Comparison of ENCODE assay signal across 9 cellular contexts in the genomic region with DNA sequence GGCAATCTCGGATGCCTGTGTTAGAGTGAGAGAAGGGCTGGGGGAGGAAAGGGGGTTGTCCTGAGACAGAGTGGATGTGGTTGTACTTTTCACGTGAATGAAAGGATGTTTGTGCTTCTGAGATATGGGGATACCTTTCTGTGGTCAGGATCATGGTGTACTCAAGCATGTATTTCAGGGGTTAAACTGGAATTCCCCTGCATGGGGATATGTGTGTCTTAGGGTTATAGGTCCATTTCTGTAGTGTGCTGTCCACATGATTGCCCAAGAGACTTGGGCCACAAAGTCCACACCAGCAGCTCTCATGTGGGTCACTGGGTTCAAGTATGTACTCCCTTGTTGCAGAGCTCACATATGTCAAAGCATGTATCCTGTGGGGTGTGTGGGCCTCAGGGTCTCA. TPM values are rescaled to one million over a fixed set of nuclear protein-coding genes. Genes with fewer than 3 reads are reported as not detected.
A peak's percentile ranks its signal among the peaks of the same experiment; 100 is the strongest.
DNase-seq lines count a peak whose midpoint lies in the region; ATAC-seq and TF ChIP-seq lines count a peak whose summit lies in the region.
"Had no signal": no experiment of that assay in that cellular context is flagged by ENCODE, and none has a peak within 500 bp of the region (broad histone marks: within the 10 kb centered on the region; RNA-seq: fewer than 3 reads in every experiment).

No MANE protein-coding gene starts in this region.

- H3K27me3 ChIP-seq in RWPE2 (ENCODE audit: insufficient read depth, poor library complexity, severe bottlenecking): no peaks in the 10 kb centered on the region
- no peaks in the 10 kb centered on the region for H3K27me3 ChIP-seq in endodermal cell (ENCODE audit: control insufficient read depth, insufficient read depth, low read length, poor library complexity, severe bottlenecking)
- H3K27me3 ChIP-seq in rectal smooth muscle tissue (ENCODE audit: control insufficient read depth, insufficient read depth, low read length): no peaks in the 10 kb centered on the region
- H3K27me3 ChIP-seq: adrenal gland had no signal

- H3K9ac ChIP-seq in endodermal cell (ENCODE audit: extremely low read depth, low read length, poor library complexity, severe bottlenecking) (no peak overlapping the region), rectal smooth muscle tissue (ENCODE audit: low read length) (no peak overlapping the region)

- DNase-seq in RWPE2 (ENCODE audit: low spot score): no peak
- no peak for DNase-seq in endodermal cell
- no peak for DNase-seq in SHP77 (lab: John Stamatoyannopoulos, UW)
- no peak for DNase-seq in NCI-H1417 (lab: John Stamatoyannopoulos, UW)
- DNase-seq in RKO (ENCODE audit: low spot score): no peak

- 0 out of 2 replicates have a peak, but pooled peaks cover 4% of the 10 kb centered on the region for H3K36me3 ChIP-seq in RWPE2 (ENCODE audit: low read depth)
- peaks cover 4% of the 10 kb centered on the region for H3K36me3 ChIP-seq in endodermal cell (ENCODE audit: control insufficient read depth, insufficient read depth, low read length)
- peaks cover 3% of the 10 kb centered on the region for H3K36me3 ChIP-seq in rectal smooth muscle tissue (ENCODE audit: control insufficient read depth, insufficient read depth, low read length)

- 67 to 75% methylated on average over 2 of the region's 2 CpGs for WGBS in endodermal cell (ENCODE audit: insufficient coverage in 1 of 2, insufficient read length in 1 of 2), 2 experiments

- H3K36me3 Mint-ChIP-seq in endodermal cell (ENCODE audit: low read depth): peaks cover 10% of the 10 kb centered on the region

- H3K4me1 Mint-ChIP-seq in endodermal cell: peaks cover 66% of the 10 kb centered on the region

- no peak for ATAC-seq in RWPE2 (ENCODE audit: low read depth)

- H3K4me1 ChIP-seq in RWPE2 (ENCODE audit: insufficient read depth, poor library complexity, severe bottlenecking): peaks cover 30% of the 10 kb centered on the region
- H3K4me1 ChIP-seq in endodermal cell (ENCODE audit: control insufficient read depth, insufficient read depth, low read length): peaks cover 11% of the 10 kb centered on the region
- peaks cover 29% of the 10 kb centered on the region for H3K4me1 ChIP-seq in rectal smooth muscle tissue (ENCODE audit: control insufficient read depth, insufficient read depth, low read length)

- peak; percentile 10 for TF ChIP-seq POLR2A in GM19099 (IDR thresholded peaks at IDR 0.05; ENCODE audit: extremely low read depth, insufficient read length, low read depth)

- H3K4me3 ChIP-seq in RWPE2 (ENCODE audit: severe bottlenecking): no peak overlapping the region
- no peak overlapping the region for H3K4me3 ChIP-seq in endodermal cell (ENCODE audit: low read length)
- no peak overlapping the region for H3K4me3 ChIP-seq in rectal smooth muscle tissue (ENCODE audit: low read length)
- H3K4me3 ChIP-seq: adrenal gland had no signal

- peak overlapping the region; percentile 82 for H3K27ac ChIP-seq in RWPE2 (ENCODE audit: poor library complexity, severe bottlenecking)
- no peak overlapping the region for H3K27ac ChIP-seq in endodermal cell (ENCODE audit: low read depth, low read length)
- H3K27ac ChIP-seq in rectal smooth muscle tissue (ENCODE audit: low read depth, low read length): peak overlapping the region; percentile 65

- H3K9me3 Mint-ChIP-seq in endodermal cell: no peaks in the 10 kb centered on the region

- peak overlapping the region; percentile 51 for H3K4me3 Mint-ChIP-seq in endodermal cell

- H3K27me3 Mint-ChIP-seq in endodermal cell (ENCODE audit: insufficient read depth): no peaks in the 10 kb centered on the region
- H3K27me3 Mint-ChIP-seq: progenitor cell of endocrine pancreas had no signal

- no peak for TF ChIP-seq CTCF in RWPE2 (IDR thresholded peaks at IDR 0.05; ENCODE audit: poor library complexity, severe bottlenecking)
- no peak for TF ChIP-seq CTCF in endodermal cell (conservative IDR thresholded peaks at IDR 0.05)

- no peaks in the 10 kb centered on the region for H3K9me3 ChIP-seq in RWPE2 (ENCODE audit: severe bottlenecking)
- H3K9me3 ChIP-seq in endodermal cell (ENCODE audit: control insufficient read depth, low read length): no peaks in the 10 kb centered on the region
- H3K9me3 ChIP-seq: adrenal gland had no signal

- peak overlapping the region; percentile 28 for H3K27ac Mint-ChIP-seq in endodermal cell
- H3K27ac Mint-ChIP-seq: progenitor cell of endocrine pancreas had no signal

RNA-seq across cellular contexts. Expression of a gene that starts 10.5 kb away (rescaled TPM):
- 10 to 100 TPM; 90.2 to 94.2 TPM for total RNA-seq in endodermal cell
- 63.4 TPM for polyA plus RNA-seq in endodermal cell (2013, experiment 1 of 2)
- 54.7 TPM for polyA plus RNA-seq in endodermal cell (2013, experiment 2 of 2)

RNA-seq across cellular contexts. Expression of a gene that starts 12.4 kb away (rescaled TPM):
- total RNA-seq in endodermal cell: 100 to 1,000 TPM; 198 to 219 TPM
- 232 TPM for polyA plus RNA-seq in endodermal cell (2013, experiment 1 of 2)
- 195 TPM for polyA plus RNA-seq in endodermal cell (2013, experiment 2 of 2)

RNA-seq across cellular contexts. Expression of a gene that starts 19.5 kb away (rescaled TPM):
- total RNA-seq in endodermal cell: 10 to 100 TPM; 71.4 to 75.7 TPM
- polyA plus RNA-seq in endodermal cell (2013, experiment 1 of 2): 71.2 TPM
- polyA plus RNA-seq in endodermal cell (2013, experiment 2 of 2): 61.2 TPM

RNA-seq across cellular contexts. Expression of a gene that starts 24.0 kb away (rescaled TPM):
- 10 to 100 TPM; 18.0 to 20.6 TPM for total RNA-seq in endodermal cell
- polyA plus RNA-seq in endodermal cell (2013, experiment 1 of 2): 14.1 TPM
- 12.5 TPM for polyA plus RNA-seq in endodermal cell (2013, experiment 2 of 2)

RNA-seq across cellular contexts. Expression of a gene that starts 38.7 kb away (rescaled TPM):
- total RNA-seq in endodermal cell: 10 to 100 TPM; 56.6 to 94.3 TPM
- polyA plus RNA-seq in endodermal cell (2013, experiment 1 of 2): 99.2 TPM
- polyA plus RNA-seq in endodermal cell (2013, experiment 2 of 2): 95.4 TPM
